Comparison of ENCODE assay signal across 20 cellular contexts in genomic region chr5:58066557-58066956, GRCh38.
"Had no signal": no experiment of that assay in that cellular context is flagged by ENCODE, and none has a peak within 500 bp of the region (broad histone marks: within the 10 kb centered on the region; RNA-seq: fewer than 3 reads in every experiment).

No MANE protein-coding gene starts in this region.

- ATAC-seq: activated CD4-positive, CD25-positive, alpha-beta regulatory T cell treated with anti-CD3 and anti-CD28 coated beads, Interleukin-2, amount 50 U/mL, for 24 hours; activated CD8-positive, alpha-beta T cell treated with anti-CD3 and anti-CD28 coated beads, Interleukin-2, amount 10 ng/mL, durations not matched to agents 7 days and 5 days; body of pancreas; effector memory CD8-positive, alpha-beta T cell; foreskin keratinocyte; left cardiac atrium; natural killer cell had no signal

- H3K4me2 ChIP-seq: hepatocyte had no signal

- H3K9me3 ChIP-seq: body of pancreas, neutrophil, thyroid gland had no signal

- H3K4me1 ChIP-seq: body of pancreas, foreskin keratinocyte, thyroid gland had no signal

- H3K27ac ChIP-seq: body of pancreas, foreskin keratinocyte, hepatocyte, neutrophil, thyroid gland had no signal

- H3K27me3 ChIP-seq: body of pancreas, foreskin keratinocyte, hepatocyte, neutrophil, thyroid gland had no signal

- H3K4me3 ChIP-seq: body of pancreas, hepatocyte, thyroid gland had no signal

- DNase-seq: activated CD4-positive, alpha-beta T cell treated with anti-CD3 and anti-CD28 coated beads, Interleukin-2, amount 10 ng/mL, durations not matched to agents 7 days and 5 days; activated CD8-positive, alpha-beta T cell treated with anti-CD3 and anti-CD28 coated beads, Interleukin-2, amount 10 ng/mL, durations not matched to agents 7 days and 5 days; activated naive CD4-positive, alpha-beta T cell treated with anti-CD3 and anti-CD28 coated beads for 36 hours; activated T-cell treated with anti-CD3 and anti-CD28 coated beads, Interleukin-2, amount 50 U/mL, for 24 hours; body of pancreas; dermis blood vessel endothelial cell; effector memory CD8-positive, alpha-beta T cell; foreskin keratinocyte; left cardiac atrium; mesendoderm; natural killer cell; stimulated activated CD4-positive, alpha-beta T cell treated with anti-CD3 and anti-CD28 coated beads, Interleukin-12 subunit alpha, Interleukin-12 subunit beta, amount 100 ng/mL, for 4 hours; stimulated activated CD4-positive, alpha-beta T cell treated with anti-CD3 and anti-CD28 coated beads, Interleukin-1b, Interleukin-23, amount 100 ng/mL, for 48 hours; stimulated activated CD8-positive, alpha-beta memory T cell treated with anti-CD3 and anti-CD28 coated beads, Interleukin-4, amount 100 ng/mL, for 48 hours; stimulated activated naive CD4-positive, alpha-beta T cell; T-helper 9 cell; thyroid gland had no signal

- H3K79me2 ChIP-seq: hepatocyte had no signal

- H2AFZ ChIP-seq: hepatocyte had no signal

- H3K36me3 ChIP-seq: neutrophil, thyroid gland had no signal
